ENCODE assay signal across 18 cellular contexts in genomic region chrX:1894656-1895055, GRCh38.
DNase-seq lines count a peak whose midpoint lies in the region; TF ChIP-seq lines count a peak whose summit lies in the region.
"Had no signal": no experiment of that assay in that cellular context is flagged by ENCODE, and none has a peak within 500 bp of the region (broad histone marks: within the 10 kb centered on the region; RNA-seq: fewer than 3 reads in every experiment).

No MANE protein-coding gene starts in this region.

- H3K9me2 ChIP-seq in SK-N-SH: no peaks in the 10 kb centered on the region

- POLR2A ChIA-PET in SK-N-SH (lab: Yijun Ruan, JAX): no interaction called here

- H3K4me2 ChIP-seq in SK-N-SH: peak overlapping the region; percentile 61

- H3K27ac ChIP-seq in SK-N-SH (ENCODE audit: low read depth in 2 of 2, low read length in 1 of 2): no peak overlapping the region
- no peak overlapping the region for H3K27ac ChIP-seq in uterus
- no peak overlapping the region for H3K27ac ChIP-seq in right atrium auricular region
- H3K27ac ChIP-seq: C4-2B, SK-N-MC had no signal

- TF ChIP-seq EP300 in SK-N-SH (IDR thresholded peaks at IDR 0.05; ENCODE audit: borderline replicate concordance in 1 of 2, low read depth in 1 of 2, low read length in 1 of 2): no peak

- no peaks in the 10 kb centered on the region for H3K79me2 ChIP-seq in SK-N-SH (ENCODE audit: insufficient read depth)

- CTCF ChIA-PET in SK-N-SH (lab: Yijun Ruan, JAX): no interaction called here

- H4K20me1 ChIP-seq in SK-N-SH (ENCODE audit: insufficient read depth): no peaks in the 10 kb centered on the region

- H3K36me3 ChIP-seq in SK-N-SH (replicated peaks in 1 of 2; ENCODE audit: control insufficient read depth in 1 of 2, insufficient read depth in 2 of 2, low read length in 1 of 2) (no peaks in the 10 kb centered on the region), uterus (no peaks in the 10 kb centered on the region), right atrium auricular region (no peaks in the 10 kb centered on the region)

- no peak overlapping the region for H3K4me3 ChIP-seq in SK-N-SH (ENCODE audit: low read depth in 2 of 2, low read length in 1 of 2)
- no peak overlapping the region for H3K4me3 ChIP-seq in uterus
- no peak overlapping the region for H3K4me3 ChIP-seq in right atrium auricular region
- H3K4me3 ChIP-seq: SK-N-MC had no signal

- TF ChIP-seq RAD21 in SK-N-SH (IDR thresholded peaks at IDR 0.05; ENCODE audit: low read length): no peak

- H3F3A ChIP-seq in SK-N-SH (replicated peaks; ENCODE audit: insufficient read depth): no peaks in the 10 kb centered on the region

- peak; percentile 33 for DNase-seq in activated effector memory CD4-positive, alpha-beta T cell treated with anti-CD3 and anti-CD28 coated beads, Interleukin-2, amount 50 U/mL, for 16 hours
- DNase-seq in activated effector memory CD4-positive, alpha-beta T cell treated with Interleukin-2 at 50 U/mL for 16 hours: no peak
- DNase-seq in SK-N-SH (no peak), myocyte (ENCODE audit: low read depth) (peak; percentile 45), uterus (no peak), NCI-H2107 treated with DMSO at 0.1 percent for 48 hours (lab: John Stamatoyannopoulos, UW; ENCODE audit: unreplicated experiment) (no peak), right atrium auricular region (ENCODE audit: low spot score) (no peak)
- DNase-seq: DMS79; HFFc6; KG1; NCI-H1436; NCI-H2029; NCI-H446 treated with DMSO at 0.1 percent for 48 hours; NK-92 treated with Interleukin-12 subunit alpha and Interleukin-12 subunit beta, amount 100 ng/mL, for 24 hours; Right ventricle myocardium superior; T-helper 1 cell had no signal

- intact Hi-C loops in uterus (cut with DNase I; ENCODE audit: low total_unique reads): no loop called here

- no peak for TF ChIP-seq CTCF in SK-N-SH (IDR thresholded peaks at IDR 0.05)
- TF ChIP-seq CTCF in uterus (IDR thresholded peaks at IDR 0.05): no peak
- no peak for TF ChIP-seq CTCF in right atrium auricular region (IDR thresholded peaks at IDR 0.05)

- no peak overlapping the region for H2AFZ ChIP-seq in SK-N-SH (ENCODE audit: low read depth)

- H3K9me3 ChIP-seq in SK-N-SH (no peaks in the 10 kb centered on the region), uterus (no peaks in the 10 kb centered on the region), right atrium auricular region (no peaks in the 10 kb centered on the region)

- WGBS in SK-N-SH (ENCODE audit: low lambda C conversion rate): 16% methylated on average over 16 of the region's 16 CpGs

- no peak for TF ChIP-seq POLR2A in uterus (IDR thresholded peaks at IDR 0.05)

- H3K27me3 ChIP-seq in SK-N-SH (ENCODE audit: insufficient read depth) (no peaks in the 10 kb centered on the region; the same call in 1 of the 2 replicates), uterus (no peaks in the 10 kb centered on the region), right atrium auricular region (no peaks in the 10 kb centered on the region)

- H3K4me1 ChIP-seq in SK-N-SH (ENCODE audit: control insufficient read depth in 1 of 2, insufficient read depth in 2 of 2, low read depth in 1 of 2, low read length in 1 of 2) (no peaks in the 10 kb centered on the region), uterus (no peaks in the 10 kb centered on the region), right atrium auricular region (no peaks in the 10 kb centered on the region)

- no peak overlapping the region for H3K9ac ChIP-seq in SK-N-SH

TF ChIP-seq in SK-N-SH, 30 proteins besides CTCF, POLR2A, EP300 and RAD21:
- TF ChIP-seq NFIC (IDR thresholded peaks at IDR 0.05; ENCODE audit: borderline replicate concordance) (no peak), CHD2 (IDR thresholded peaks at IDR 0.05; ENCODE audit: low read length, partially characterized antibody) (no peak), USF2 (IDR thresholded peaks at IDR 0.05; ENCODE audit: borderline replicate concordance, low read depth, low read length) (no peak), MEF2A (IDR thresholded peaks at IDR 0.05; ENCODE audit: borderline replicate concordance, low read depth) (no peak), TCF12 (IDR thresholded peaks at IDR 0.05) (no peak), TEAD4 (IDR thresholded peaks at IDR 0.05; ENCODE audit: borderline replicate concordance, insufficient read depth) (no peak), IRF3 (IDR thresholded peaks at IDR 0.05; ENCODE audit: low read depth, low read length) (no peak), FOXM1 (IDR thresholded peaks at IDR 0.05; ENCODE audit: low read depth) (no peak)
- TF ChIP-seq, protein P1, sequence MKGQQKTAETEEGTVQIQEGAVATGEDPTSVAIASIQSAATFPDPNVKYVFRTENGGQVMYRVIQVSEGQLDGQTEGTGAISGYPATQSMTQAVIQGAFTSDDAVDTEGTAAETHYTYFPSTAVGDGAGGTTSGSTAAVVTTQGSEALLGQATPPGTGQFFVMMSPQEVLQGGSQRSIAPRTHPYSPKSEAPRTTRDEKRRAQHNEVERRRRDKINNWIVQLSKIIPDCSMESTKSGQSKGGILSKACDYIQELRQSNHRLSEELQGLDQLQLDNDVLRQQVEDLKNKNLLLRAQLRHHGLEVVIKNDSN (IDR thresholded peaks at IDR 0.05; ENCODE audit: borderline replicate concordance, low read depth): no peak

Comparison
In these comparisons a context has a peak if more than half of its experiments do, and no peak if none do; other contexts are left out.
1. DNase-seq: peak in activated effector memory CD4-positive, alpha-beta T cell treated with anti-CD3 and anti-CD28 coated beads, Interleukin-2, amount 50 U/mL, for 16 hours (single experiment) and myocyte (single experiment); none in activated effector memory CD4-positive, alpha-beta T cell treated with Interleukin-2 at 50 U/mL for 16 hours (single experiment), SK-N-SH (single experiment), uterus (0 of 2), NCI-H2107 treated with DMSO at 0.1 percent for 48 hours (single experiment) and right atrium auricular region (single experiment).